17 cellular contexts compared by ENCODE assay signal in genomic region chr4:27760176-27760575, GRCh38.
A peak's percentile ranks its signal among the peaks of the same experiment; 100 is the strongest.
DNase-seq lines count a peak whose midpoint lies in the region; ATAC-seq lines count a peak whose summit lies in the region.
"Had no signal": no experiment of that assay in that cellular context is flagged by ENCODE, and none has a peak within 500 bp of the region (broad histone marks: within the 10 kb centered on the region; RNA-seq: fewer than 3 reads in every experiment).

No MANE protein-coding gene starts in this region.

- no peaks in the 10 kb centered on the region for H3K27me3 ChIP-seq in ACC112 (ENCODE audit: insufficient read depth, low read length)
- H3K27me3 ChIP-seq: BLaER1 treated with 17β-estradiol and CSF1 and Interleukin-3, amounts not matched to agents 10 nM and 100 nM had no signal

- H3K4me3 ChIP-seq in ACC112 (ENCODE audit: low read depth, low read length), result peak overlapping the region; percentile 73
- H3K4me3 ChIP-seq: BLaER1 treated with 17β-estradiol and CSF1 and Interleukin-3, amounts not matched to agents 10 nM and 100 nM had no signal

- H3K36me3 ChIP-seq in ACC112 (ENCODE audit: insufficient read depth, low read length), result no peaks in the 10 kb centered on the region
- H3K36me3 ChIP-seq: BLaER1 treated with 17β-estradiol and CSF1 and Interleukin-3, amounts not matched to agents 10 nM and 100 nM had no signal

- ATAC-seq in left lobe of liver (peak; percentile 73), GM21360 (IDR thresholded peaks at IDR 0.05; ENCODE audit: unreplicated experiment) (no peak)
- ATAC-seq: CD8-positive, alpha-beta T cell had no signal

- H3K27ac ChIP-seq in ACC112 (ENCODE audit: low read depth, low read length), result no peak overlapping the region
- H3K27ac ChIP-seq: BLaER1 treated with 17β-estradiol and CSF1 and Interleukin-3, amounts not matched to agents 10 nM and 100 nM; C4-2B had no signal

- peak overlapping the region; percentile 45 for H2AFZ ChIP-seq in ACC112 (ENCODE audit: low read length, unreplicated experiment)

- no peaks in the 10 kb centered on the region for H3K79me2 ChIP-seq in ACC112 (ENCODE audit: control insufficient read depth, insufficient read depth, low read length, unreplicated experiment)

- H3K4me1 ChIP-seq in ACC112 (ENCODE audit: control insufficient read depth, insufficient read depth, low read length, unreplicated experiment), result peaks cover 11% of the 10 kb centered on the region
- H3K4me1 ChIP-seq: BLaER1 treated with 17β-estradiol and CSF1 and Interleukin-3, amounts not matched to agents 10 nM and 100 nM; Caco-2 had no signal

- DNase-seq in NCI-H460 (ENCODE audit: extremely low read depth, low read depth), result peak; percentile 48
- DNase-seq in left lobe of liver (ENCODE audit: low spot score), result no peak
- peak; percentile 15 for DNase-seq in superior temporal gyrus (ENCODE audit: extremely low spot score)
- no peak for DNase-seq in NCI-H226
- DNase-seq in NCI-H1436 treated with DMSO at 0.1 percent for 48 hours (lab: John Stamatoyannopoulos, UW), result no peak
- DNase-seq: 8988T; AML-193; Caco-2; Calu3; CD4-positive, alpha-beta T cell; CD8-positive, alpha-beta T cell; DMS79 treated with DMSO at 0.1 percent for 48 hours; GF-D8 had no signal

Comparison
In these comparisons a context has a peak if more than half of its experiments do, and no peak if none do; other contexts are left out.
1. DNase-seq: peak in NCI-H460 (single experiment) and superior temporal gyrus (single experiment); none in left lobe of liver (single experiment), NCI-H226 (single experiment) and NCI-H1436 treated with DMSO at 0.1 percent for 48 hours (single experiment).